Comparison of ENCODE assay signal across 12 cellular contexts in the genomic region with DNA sequence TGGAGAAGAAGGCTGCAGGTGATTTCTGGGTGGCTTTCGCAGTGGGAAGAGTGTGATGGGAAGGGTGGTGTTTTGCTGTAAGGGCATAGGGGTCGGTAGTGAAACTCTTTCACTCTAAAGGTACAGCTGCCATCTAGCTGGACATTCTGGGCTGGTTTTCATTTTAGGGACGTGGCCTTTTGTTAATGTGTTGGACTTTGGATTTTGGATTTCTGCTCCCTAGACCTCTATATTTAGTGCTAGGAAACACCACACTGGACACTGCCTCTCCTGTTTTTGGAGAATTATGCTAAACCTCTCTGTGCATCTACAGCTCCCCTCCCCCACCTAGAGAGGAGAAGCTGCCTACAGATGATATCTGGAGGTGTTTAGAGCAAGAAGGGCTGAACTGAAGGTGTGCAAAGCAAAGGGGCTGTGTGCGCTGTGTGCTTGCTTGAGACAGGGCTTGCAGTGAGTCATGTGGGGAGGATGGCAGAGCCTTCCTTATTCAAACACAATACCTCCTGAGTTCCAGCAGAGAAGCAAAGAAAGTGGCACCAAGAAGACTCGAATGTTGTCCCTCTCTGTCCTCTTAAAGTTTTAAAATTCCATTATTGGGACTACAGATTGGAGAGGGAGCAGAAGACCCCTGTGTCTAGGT. TPM values are rescaled to one million over a fixed set of nuclear protein-coding genes. Genes with fewer than 3 reads are reported as not detected.
DNase-seq lines count a peak whose midpoint lies in the region; ATAC-seq and TF ChIP-seq lines count a peak whose summit lies in the region.
"Had no signal": no experiment of that assay in that cellular context is flagged by ENCODE, and none has a peak within 500 bp of the region (broad histone marks: within the 10 kb centered on the region; RNA-seq: fewer than 3 reads in every experiment).

No MANE protein-coding gene starts in this region.

- H3K36me3 ChIP-seq in skeletal muscle tissue (ENCODE audit: control insufficient read depth in 3 of 3, insufficient read depth in 3 of 3, low read length in 3 of 3), result no peaks in the 10 kb centered on the region

- no peak overlapping the region for H3K27ac Mint-ChIP-seq in WTC11

- peaks cover 10% of the 10 kb centered on the region; the same call in 1 of the 2 replicates for H3K27me3 Mint-ChIP-seq in WTC11 (ENCODE audit: low read depth)

- CTCF ChIA-PET in WTC11 (lab: Charles Lee), result interaction anchor here (0.8 to 2.2 kb wide), 3 partner anchors 9 to 15 kb away, joined by 3 to 11 read pairs (median 3); no protein-coding TSS in a partner anchor

- ATAC-seq in WTC11 (no peak), HG03139 (IDR thresholded peaks at IDR 0.05; ENCODE audit: unreplicated experiment) (no peak), GM18519 (IDR thresholded peaks at IDR 0.05; ENCODE audit: low FRiP score, unreplicated experiment) (no peak)

- H3K9me3 ChIP-seq in skeletal muscle tissue (ENCODE audit: control insufficient read depth in 3 of 3, low read length in 3 of 3), result no peaks in the 10 kb centered on the region
- H3K9me3 ChIP-seq: Caco-2 had no signal

- peak overlapping the region in 1 of 3 donors; percentile 35 for H3K9ac ChIP-seq in skeletal muscle tissue (ENCODE audit: low read depth in 1 of 3, low read length in 3 of 3)

- TF ChIP-seq CTCF in WTC11 (IDR thresholded peaks at IDR 0.05), result no peak

- H3K4me1 Mint-ChIP-seq in WTC11, result peaks cover 33% of the 10 kb centered on the region

- POLR2A ChIA-PET in WTC11 (lab: Charles Lee), result interaction anchor here (1.3 kb wide), 1 partner anchor 23 kb away, joined by 4 read pairs; no protein-coding TSS in a partner anchor

- H3K4me1 ChIP-seq in skeletal muscle tissue (ENCODE audit: control insufficient read depth in 3 of 3, insufficient read depth in 3 of 3, low read length in 3 of 3), result peaks cover 31 to 38% (median 37%) of the 10 kb centered on the region in 3 donors
- H3K4me1 ChIP-seq: Caco-2 had no signal

- H3K36me3 Mint-ChIP-seq in WTC11, result 0 out of 2 replicates have a peak, but pooled peaks cover 3% of the 10 kb centered on the region

- peak overlapping the region; percentile 20; the same call in 1 of the 2 replicates for H3K4me3 Mint-ChIP-seq in WTC11

- H3K4me3 ChIP-seq in skeletal muscle tissue (ENCODE audit: low read length in 3 of 3), result peak overlapping the region in 1 of 3 donors; percentile 67

- no peaks in the 10 kb centered on the region for H3K9me3 Mint-ChIP-seq in WTC11

- DNase-seq in M059J (ENCODE audit: low read depth), result peak; percentile 54
- no peak for DNase-seq in WTC11 (ENCODE audit: low spot score)
- DNase-seq in kidney tubule cell (ENCODE audit: low spot score), result peak; percentile 53
- DNase-seq in DMS53 (lab: John Stamatoyannopoulos, UW), result no peak
- DNase-seq: Caco-2; effector CD8-positive, alpha-beta T cell; GOT3; hippocampal formation; NCI-H2029 had no signal

- H3K27me3 ChIP-seq in skeletal muscle tissue (ENCODE audit: control insufficient read depth in 3 of 3, insufficient read depth in 3 of 3, low read length in 3 of 3), result peaks cover 0 to 2% (median 0%) of the 10 kb centered on the region in 3 donors

- peak overlapping the region; percentile 86 for H3K27ac ChIP-seq in skeletal muscle tissue (ENCODE audit: low read depth, low read length)

TF ChIP-seq in WTC11, 78 proteins besides CTCF, POLR2A, EP300 and RAD21:
- no peak for TF ChIP-seq NR3C1 (CRISPR knock-in tag; conservative IDR thresholded peaks at IDR 0.05; ENCODE audit: low read depth)

RNA-seq across cellular contexts. Expression of a gene that starts 47.9 kb away (rescaled TPM):
- total RNA-seq in M059J (2014; rRNA removed; shearing (Covaris generic)), result 9.5 and 14.4 TPM in 2 replicates
- total RNA-seq in WTC11 (2021) (3.1 to 8.5 TPM (median 3.8 TPM) in 3 replicates), skeletal muscle tissue (8.9 TPM)
- total RNA-seq: Caco-2 had no signal

Comparison
In these comparisons a context has a peak if more than half of its experiments do, and no peak if none do; other contexts are left out.
1. DNase-seq: peak in M059J (single experiment) and kidney tubule cell (single experiment); none in WTC11 (single experiment) and DMS53 (single experiment).